In genomic region chr15:68725736-68726135, GRCh38 we compare ENCODE assay signal across 12 cellular contexts.
A peak's percentile ranks its signal among the peaks of the same experiment; 100 is the strongest.
DNase-seq lines count a peak whose midpoint lies in the region; ATAC-seq and TF ChIP-seq lines count a peak whose summit lies in the region.
"Had no signal": no experiment of that assay in that cellular context is flagged by ENCODE, and none has a peak within 500 bp of the region (broad histone marks: within the 10 kb centered on the region; RNA-seq: fewer than 3 reads in every experiment).

No MANE protein-coding gene starts in this region.

- H3K9me3 Mint-ChIP-seq in dendritic cell treated with granulocyte-macrophage colony-stimulating factor and Interleukin-4, amounts not matched to agents 40 ng/mL and 50 ng/mL, for 4 days = no peaks in the 10 kb centered on the region
- no peaks in the 10 kb centered on the region for H3K9me3 Mint-ChIP-seq in stimulated activated effector memory CD8-positive, alpha-beta T cell treated with anti-CD3 and anti-CD28 coated beads, Interleukin-12 subunit alpha, Interleukin-12 subunit beta, amount 100 ng/mL, for 72 hours
- H3K9me3 Mint-ChIP-seq in stimulated activated naive B cell treated with anti-CD40 and anti-IgM and Interleukin-4, amounts not matched to agents 10 μg/mL and 1 μg/mL and 100 μg/mL, for 72 hours = no peaks in the 10 kb centered on the region
- H3K9me3 Mint-ChIP-seq: naive thymus-derived CD4-positive, alpha-beta T cell had no signal

- TF ChIP-seq EP300 in transverse colon (IDR thresholded peaks at IDR 0.05; ENCODE audit: low read depth) = no peak

- WGBS in transverse colon (ENCODE audit: low coverage in 1 of 2), 2 donors = 43 to 66% methylated on average over 3 to 14 of the region's 14 CpGs

- DNase-seq in KBM-7 = peak; percentile 73
- DNase-seq in left kidney (ENCODE audit: low read depth, low spot score) = peak; percentile 17
- peak; percentile 40 for DNase-seq in transverse colon
- DNase-seq in NCI-H2029 treated with DMSO at 0.1 percent for 48 hours (lab: John Stamatoyannopoulos, UW) = no peak
- no peak for DNase-seq in GM19240 (ENCODE audit: insufficient read length, low spot score)
- no peak for DNase-seq in stimulated activated effector memory CD8-positive, alpha-beta T cell treated with anti-CD3 and anti-CD28 coated beads, Interleukin-12 subunit alpha, Interleukin-12 subunit beta, amount 100 ng/mL, for 72 hours (ENCODE audit: low spot score in 2 of 2)
- DNase-seq in stimulated activated naive B cell treated with anti-CD40 and anti-IgM and Interleukin-4, amounts not matched to agents 10 μg/mL and 1 μg/mL and 100 μg/mL, for 72 hours = no peak
- DNase-seq: DND-41; naive thymus-derived CD4-positive, alpha-beta T cell; NCI-H187 treated with DMSO at 0.1 percent for 48 hours; stimulated activated CD4-positive, alpha-beta T cell treated with anti-CD3 and anti-CD28 coated beads, Interleukin-12 subunit alpha, Interleukin-12 subunit beta, amount 100 ng/mL, for 4 hours had no signal

- H3K27me3 Mint-ChIP-seq in dendritic cell treated with granulocyte-macrophage colony-stimulating factor and Interleukin-4, amounts not matched to agents 40 ng/mL and 50 ng/mL, for 4 days = peaks cover 2% of the 10 kb centered on the region
- H3K27me3 Mint-ChIP-seq in stimulated activated naive B cell treated with anti-CD40 and anti-IgM and Interleukin-4, amounts not matched to agents 10 μg/mL and 1 μg/mL and 100 μg/mL, for 72 hours = no peaks in the 10 kb centered on the region

- in situ Hi-C loops in KBM-7 (cut with MboI; ENCODE audit: low pct_unique_long_range_greater_than_20kb, low sequenced_read_pairs) = loop anchor here (10.0 kb wide), 1 partner anchor 149 kb away; no protein-coding TSS in a partner anchor
- in situ Hi-C loops in transverse colon (cut with MboI; ENCODE audit: low pct_ligation_motif_present in 1 of 4, low pct_unique_long_range_greater_than_20kb in 1 of 4, low sequenced_read_pairs in 3 of 4) = no loop called here

- no peak for TF ChIP-seq POLR2A in transverse colon (IDR thresholded peaks at IDR 0.05)

- no peaks in the 10 kb centered on the region for H3K27me3 ChIP-seq in transverse colon

- peak overlapping the region in 2 of 4 donors; percentile 9 to 43 for H3K27ac ChIP-seq in transverse colon

- ATAC-seq in stimulated activated effector memory CD8-positive, alpha-beta T cell treated with anti-CD3 and anti-CD28 coated beads, Interleukin-12 subunit alpha, Interleukin-12 subunit beta, amount 100 ng/mL, for 72 hours = no peak
- no peak for ATAC-seq in stimulated activated naive B cell treated with anti-CD40 and anti-IgM and Interleukin-4, amounts not matched to agents 10 μg/mL and 1 μg/mL and 100 μg/mL, for 72 hours (replicated peaks)
- ATAC-seq: naive thymus-derived CD4-positive, alpha-beta T cell had no signal

- no peak overlapping the region for H3K27ac Mint-ChIP-seq in dendritic cell treated with granulocyte-macrophage colony-stimulating factor and Interleukin-4, amounts not matched to agents 40 ng/mL and 50 ng/mL, for 4 days
- no peak overlapping the region for H3K27ac Mint-ChIP-seq in stimulated activated effector memory CD8-positive, alpha-beta T cell treated with anti-CD3 and anti-CD28 coated beads, Interleukin-12 subunit alpha, Interleukin-12 subunit beta, amount 100 ng/mL, for 72 hours
- no peak overlapping the region for H3K27ac Mint-ChIP-seq in stimulated activated naive B cell treated with anti-CD40 and anti-IgM and Interleukin-4, amounts not matched to agents 10 μg/mL and 1 μg/mL and 100 μg/mL, for 72 hours
- H3K27ac Mint-ChIP-seq: naive thymus-derived CD4-positive, alpha-beta T cell had no signal

- no peaks in the 10 kb centered on the region for H3K36me3 Mint-ChIP-seq in dendritic cell treated with granulocyte-macrophage colony-stimulating factor and Interleukin-4, amounts not matched to agents 40 ng/mL and 50 ng/mL, for 4 days (ENCODE audit: low read depth)
- H3K36me3 Mint-ChIP-seq in stimulated activated effector memory CD8-positive, alpha-beta T cell treated with anti-CD3 and anti-CD28 coated beads, Interleukin-12 subunit alpha, Interleukin-12 subunit beta, amount 100 ng/mL, for 72 hours = no peaks in the 10 kb centered on the region
- peaks cover 0 to 5% of the 10 kb centered on the region in 2 donors for H3K36me3 Mint-ChIP-seq in stimulated activated naive B cell treated with anti-CD40 and anti-IgM and Interleukin-4, amounts not matched to agents 10 μg/mL and 1 μg/mL and 100 μg/mL, for 72 hours
- H3K36me3 Mint-ChIP-seq: naive thymus-derived CD4-positive, alpha-beta T cell had no signal

- TF ChIP-seq CTCF in transverse colon (IDR thresholded peaks at IDR 0.05) = no peak

- H3K4me3 Mint-ChIP-seq in dendritic cell treated with granulocyte-macrophage colony-stimulating factor and Interleukin-4, amounts not matched to agents 40 ng/mL and 50 ng/mL, for 4 days = peak overlapping the region; percentile 14
- H3K4me3 Mint-ChIP-seq in stimulated activated effector memory CD8-positive, alpha-beta T cell treated with anti-CD3 and anti-CD28 coated beads, Interleukin-12 subunit alpha, Interleukin-12 subunit beta, amount 100 ng/mL, for 72 hours = no peak overlapping the region
- H3K4me3 Mint-ChIP-seq in stimulated activated naive B cell treated with anti-CD40 and anti-IgM and Interleukin-4, amounts not matched to agents 10 μg/mL and 1 μg/mL and 100 μg/mL, for 72 hours = no peak overlapping the region
- H3K4me3 Mint-ChIP-seq: naive thymus-derived CD4-positive, alpha-beta T cell had no signal

- no peak overlapping the region for H3K4me3 ChIP-seq in transverse colon

- H3K4me1 Mint-ChIP-seq in dendritic cell treated with granulocyte-macrophage colony-stimulating factor and Interleukin-4, amounts not matched to agents 40 ng/mL and 50 ng/mL, for 4 days (ENCODE audit: low read depth) = peaks cover 7% of the 10 kb centered on the region
- H3K4me1 Mint-ChIP-seq in stimulated activated effector memory CD8-positive, alpha-beta T cell treated with anti-CD3 and anti-CD28 coated beads, Interleukin-12 subunit alpha, Interleukin-12 subunit beta, amount 100 ng/mL, for 72 hours = no peaks in the 10 kb centered on the region
- H3K4me1 Mint-ChIP-seq in stimulated activated naive B cell treated with anti-CD40 and anti-IgM and Interleukin-4, amounts not matched to agents 10 μg/mL and 1 μg/mL and 100 μg/mL, for 72 hours = peaks cover 0 to 3% of the 10 kb centered on the region in 2 donors
- H3K4me1 Mint-ChIP-seq: naive thymus-derived CD4-positive, alpha-beta T cell had no signal

- no peaks in the 10 kb centered on the region for H3K9me3 ChIP-seq in transverse colon

- intact Hi-C loops in dendritic cell treated with granulocyte-macrophage colony-stimulating factor and Interleukin-4, amounts not matched to agents 40 ng/mL and 50 ng/mL, for 4 days (cut with micrococcal nuclease) = no loop called here
- intact Hi-C loops in transverse colon (cut with DNase I; ENCODE audit: low total_unique reads) = no loop called here

- H3K4me1 ChIP-seq in transverse colon = peaks cover 0 to 9% (median 5%) of the 10 kb centered on the region in 4 donors

- H3K36me3 ChIP-seq in transverse colon = no peaks in the 10 kb centered on the region

Comparison
In these comparisons a context has a peak if more than half of its experiments do, and no peak if none do; other contexts are left out.
1. DNase-seq: peak in KBM-7 (single experiment), left kidney (single experiment) and transverse colon (single experiment); none in NCI-H2029 treated with DMSO at 0.1 percent for 48 hours (single experiment), GM19240 (single experiment), stimulated activated effector memory CD8-positive, alpha-beta T cell treated with anti-CD3 and anti-CD28 coated beads, Interleukin-12 subunit alpha, Interleukin-12 subunit beta, amount 100 ng/mL, for 72 hours (0 of 2) and stimulated activated naive B cell treated with anti-CD40 and anti-IgM and Interleukin-4, amounts not matched to agents 10 μg/mL and 1 μg/mL and 100 μg/mL, for 72 hours (single experiment).